In genomic region chr22:20803696-20804324, GRCh38 we compare ENCODE assay signal across 1 cellular context.
TF ChIP-seq lines count a peak whose summit lies in the region.

No MANE protein-coding gene starts in this region.

TF ChIP-seq in K562, 482 proteins besides CTCF, POLR2A, EP300 and RAD21 (continued from another document):
- peak; percentile 92 for TF ChIP-seq DEAF1 (CRISPR knock-in tag; IDR thresholded peaks at IDR 0.05)
- no peak for TF ChIP-seq ZNF23 (CRISPR knock-in tag; IDR thresholded peaks at IDR 0.05)
- peak; percentile 79; the same call in 1 of the 2 replicates for TF ChIP-seq ZNF12 (CRISPR knock-in tag; IDR thresholded peaks at IDR 0.05)
- no peak for TF ChIP-seq RFX5 (IDR thresholded peaks at IDR 0.05; ENCODE audit: low read depth, low read length)
- no peak for TF ChIP-seq NRF1 (conservative IDR thresholded peaks at IDR 0.05 in 1 of 2, IDR thresholded peaks at IDR 0.05 in 1 of 2)
- TF ChIP-seq SMC3 (conservative IDR thresholded peaks at IDR 0.05; ENCODE audit: insufficient read depth, low read depth, low read length): peak; percentile 99
- peak; percentile 45; the same call in 1 of the 2 replicates for TF ChIP-seq GTF2F1 (IDR thresholded peaks at IDR 0.05; ENCODE audit: low read depth, low read length)
- no peak for TF ChIP-seq KHSRP (IDR thresholded peaks at IDR 0.05)
- no peak for TF ChIP-seq ZNF175 (CRISPR knock-in tag; IDR thresholded peaks at IDR 0.05; ENCODE audit: low read depth)
- TF ChIP-seq ARID3A (IDR thresholded peaks at IDR 0.05; ENCODE audit: borderline replicate concordance, low read depth, low read length): no peak
- 0 out of 2 replicates have a peak, but pooled peaks have one; percentile 9 for TF ChIP-seq POLR2AphosphoS5 (IDR thresholded peaks at IDR 0.05; ENCODE audit: control insufficient read depth, insufficient read depth, low read depth, low read length)
- no peak for TF ChIP-seq LEF1 (IDR thresholded peaks at IDR 0.05)
- TF ChIP-seq SAP30 (IDR thresholded peaks at IDR 0.05; ENCODE audit: borderline replicate concordance, insufficient read depth, low read depth, low read length, poor library complexity, severe bottlenecking): no peak
- TF ChIP-seq FOXP1 (CRISPR knock-in tag; IDR thresholded peaks at IDR 0.05): 0 out of 2 replicates have a peak, but pooled peaks have one; percentile 3
- no peak for TF ChIP-seq CREB1 (IDR thresholded peaks at IDR 0.05)
- TF ChIP-seq CREB1 (CRISPR knock-in tag; IDR thresholded peaks at IDR 0.05): no peak
- peak; percentile 86; the same call in 1 of the 2 replicates for TF ChIP-seq HMGXB4 (CRISPR knock-in tag; IDR thresholded peaks at IDR 0.05)
- no peak for TF ChIP-seq ZNF830 (CRISPR knock-in tag; IDR thresholded peaks at IDR 0.05)
- no peak for TF ChIP-seq ZNF696 (CRISPR knock-in tag; conservative IDR thresholded peaks at IDR 0.05)
- 0 out of 2 replicates have a peak, but pooled peaks have one; percentile 67 for TF ChIP-seq E2F4 (CRISPR knock-in tag; IDR thresholded peaks at IDR 0.05; ENCODE audit: low read depth)
